ENCODE assay signal across 33 cellular contexts in the genomic region with DNA sequence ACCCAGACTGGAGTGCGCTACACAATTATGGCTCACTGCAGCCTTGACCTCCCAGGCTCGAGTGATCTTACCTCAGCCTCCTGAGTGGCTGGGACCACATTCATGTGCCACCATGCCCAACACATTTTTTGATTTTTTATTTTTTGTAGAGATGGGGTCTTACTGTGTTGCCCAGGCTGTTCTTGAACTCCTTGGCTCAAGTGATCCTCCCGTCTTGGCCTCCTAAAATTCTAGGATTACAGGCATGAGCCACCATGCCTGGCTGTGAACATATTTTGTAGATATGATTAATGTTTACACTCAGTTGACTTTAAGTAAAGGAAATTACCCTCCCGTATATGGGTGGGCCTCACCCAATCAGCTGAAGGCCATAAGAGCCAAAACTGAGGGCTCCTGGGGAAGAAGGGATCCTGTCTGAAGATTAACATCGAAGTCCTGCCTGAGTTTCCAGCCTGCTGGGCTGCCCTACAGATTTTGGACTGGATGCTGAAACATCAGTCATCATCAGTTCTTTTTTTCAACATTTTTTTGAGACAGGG.
"Had no signal": no experiment of that assay in that cellular context is flagged by ENCODE, and none has a peak within 500 bp of the region (broad histone marks: within the 10 kb centered on the region; RNA-seq: fewer than 3 reads in every experiment).

No MANE protein-coding gene starts in this region.

- H3K4me1 ChIP-seq: ascending aorta, breast epithelium, colonic mucosa, esophagus squamous epithelium, gastroesophageal sphincter, heart right ventricle had no signal

- H3K9me3 Mint-ChIP-seq: activated CD8-positive, alpha-beta T cell treated with anti-CD3 and anti-CD28 coated beads for 36 hours; activated naive CD4-positive, alpha-beta T cell treated with anti-CD3 and anti-CD28 coated beads, Interleukin-2, amount 10 ng/mL, durations not matched to agents 7 days and 5 days; activated T-cell treated with anti-CD3 and anti-CD28 coated beads, Interleukin-2, amount 50 U/mL, for 4 hours; activated T-helper 17 cell treated with anti-CD3 and anti-CD28 coated beads, Interleukin-2, amount 50 U/mL, for 72 hours; T-helper 2 cell treated with Interferon-gamma antibody and Interleukin-4, amounts not matched to agents 5 μg/mL and 100 μg/mL, for 36 hours had no signal

- DNase-seq: activated CD4-positive, alpha-beta T cell treated with anti-CD3 and anti-CD28 coated beads for 1 hour; activated CD4-positive, alpha-beta T cell treated with anti-CD3 and anti-CD28 coated beads for 48 hours; activated CD4-positive, alpha-beta T cell treated with anti-CD3 and anti-CD28 coated beads, Interleukin-2, amount 50 U/mL, for 1 hour; activated CD4-positive, alpha-beta T cell treated with anti-CD3 and anti-CD28 coated beads, Interleukin-2, amount 50 U/mL, for 48 hours; activated CD4-positive, CD25-positive, alpha-beta regulatory T cell; activated CD8-positive, alpha-beta T cell treated with anti-CD3 and anti-CD28 coated beads for 36 hours; activated gamma-delta T cell; activated naive CD4-positive, alpha-beta T cell; activated naive CD4-positive, alpha-beta T cell treated with anti-CD3 and anti-CD28 coated beads, Interleukin-2, amount 10 ng/mL, durations not matched to agents 7 days and 5 days; activated naive CD8-positive, alpha-beta T cell treated with anti-CD3 and anti-CD28 coated beads, Interleukin-2, amount 10 ng/mL, durations not matched to agents 7 days and 5 days; activated T-cell treated with anti-CD3 and anti-CD28 coated beads, Interleukin-2, amount 50 U/mL, for 4 hours; central memory CD4-positive, alpha-beta T cell; cerebellar nuclear complex; colonic mucosa; effector CD8-positive, alpha-beta T cell; esophagus squamous epithelium; foreskin melanocyte; heart right ventricle; T-helper 1 cell; T-helper 17 cell; T1000 had no signal

- H3K27me3 Mint-ChIP-seq: activated CD8-positive, alpha-beta T cell treated with anti-CD3 and anti-CD28 coated beads for 36 hours; activated naive CD4-positive, alpha-beta T cell treated with anti-CD3 and anti-CD28 coated beads, Interleukin-2, amount 10 ng/mL, durations not matched to agents 7 days and 5 days; activated naive CD8-positive, alpha-beta T cell treated with anti-CD3 and anti-CD28 coated beads, Interleukin-2, amount 10 ng/mL, durations not matched to agents 7 days and 5 days; activated T-helper 17 cell treated with anti-CD3 and anti-CD28 coated beads, Interleukin-2, amount 50 U/mL, for 72 hours; brain; T-helper 17 cell had no signal

- H3K27ac ChIP-seq: ascending aorta, breast epithelium, cardiac muscle cell, colonic mucosa, epithelial cell of prostate, esophagus squamous epithelium, gastroesophageal sphincter, heart right ventricle, WERI-Rb-1 had no signal

- ATAC-seq: activated CD8-positive, alpha-beta T cell treated with anti-CD3 and anti-CD28 coated beads for 36 hours; activated naive CD4-positive, alpha-beta T cell treated with anti-CD3 and anti-CD28 coated beads, Interleukin-2, amount 50 U/mL, for 72 hours; activated T-cell treated with anti-CD3 and anti-CD28 coated beads, Interleukin-2, amount 50 U/mL, for 4 hours; activated T-helper 17 cell treated with anti-CD3 and anti-CD28 coated beads, Interleukin-2, amount 50 U/mL, for 72 hours; gastroesophageal sphincter; heart right ventricle; T-helper 17 cell had no signal

- H3K4me3 Mint-ChIP-seq: activated CD8-positive, alpha-beta T cell treated with anti-CD3 and anti-CD28 coated beads for 36 hours; activated naive CD4-positive, alpha-beta T cell treated with anti-CD3 and anti-CD28 coated beads, Interleukin-2, amount 10 ng/mL, durations not matched to agents 7 days and 5 days; activated naive CD8-positive, alpha-beta T cell treated with anti-CD3 and anti-CD28 coated beads, Interleukin-2, amount 10 ng/mL, durations not matched to agents 7 days and 5 days; activated T-cell treated with anti-CD3 and anti-CD28 coated beads, Interleukin-2, amount 50 U/mL, for 4 hours; activated T-helper 17 cell treated with anti-CD3 and anti-CD28 coated beads, Interleukin-2, amount 50 U/mL, for 72 hours; brain; T-helper 17 cell; T-helper 2 cell treated with Interferon-gamma antibody and Interleukin-4, amounts not matched to agents 5 μg/mL and 100 μg/mL, for 36 hours had no signal

- H3K27ac Mint-ChIP-seq: activated CD8-positive, alpha-beta T cell treated with anti-CD3 and anti-CD28 coated beads for 36 hours; activated naive CD4-positive, alpha-beta T cell treated with anti-CD3 and anti-CD28 coated beads, Interleukin-2, amount 10 ng/mL, durations not matched to agents 7 days and 5 days; activated naive CD4-positive, alpha-beta T cell treated with anti-CD3 and anti-CD28 coated beads, Interleukin-2, amount 50 U/mL, for 72 hours; activated naive CD8-positive, alpha-beta T cell treated with anti-CD3 and anti-CD28 coated beads, Interleukin-2, amount 10 ng/mL, durations not matched to agents 7 days and 5 days; activated T-helper 17 cell treated with anti-CD3 and anti-CD28 coated beads, Interleukin-2, amount 50 U/mL, for 72 hours; brain; T-helper 17 cell; T-helper 2 cell treated with Interferon-gamma antibody and Interleukin-4, amounts not matched to agents 5 μg/mL and 100 μg/mL, for 36 hours had no signal

- H3K4me1 Mint-ChIP-seq: activated naive CD4-positive, alpha-beta T cell treated with anti-CD3 and anti-CD28 coated beads, Interleukin-2, amount 10 ng/mL, durations not matched to agents 7 days and 5 days; activated naive CD8-positive, alpha-beta T cell treated with anti-CD3 and anti-CD28 coated beads, Interleukin-2, amount 10 ng/mL, durations not matched to agents 7 days and 5 days; activated T-helper 17 cell treated with anti-CD3 and anti-CD28 coated beads, Interleukin-2, amount 50 U/mL, for 72 hours; brain; T-helper 17 cell had no signal

- H3K36me3 Mint-ChIP-seq: activated naive CD4-positive, alpha-beta T cell treated with anti-CD3 and anti-CD28 coated beads, Interleukin-2, amount 10 ng/mL, durations not matched to agents 7 days and 5 days; activated naive CD8-positive, alpha-beta T cell treated with anti-CD3 and anti-CD28 coated beads, Interleukin-2, amount 10 ng/mL, durations not matched to agents 7 days and 5 days; brain had no signal

- H3K27me3 ChIP-seq: ascending aorta, breast epithelium, cardiac muscle cell, colonic mucosa, esophagus squamous epithelium, heart right ventricle had no signal

- H3K36me3 ChIP-seq: ascending aorta, breast epithelium, cardiac muscle cell, colonic mucosa, esophagus squamous epithelium, gastroesophageal sphincter, heart right ventricle, WERI-Rb-1 had no signal

- H3K4me3 ChIP-seq: ascending aorta, breast epithelium, cardiac muscle cell, colonic mucosa, esophagus squamous epithelium, gastroesophageal sphincter, heart right ventricle had no signal

- FAIRE-seq: endometrium, endothelial cell of umbilical vein had no signal

- H3K9me3 ChIP-seq: colonic mucosa, esophagus squamous epithelium had no signal
